Comparison of ENCODE assay signal across 8 cellular contexts in the genomic region with DNA sequence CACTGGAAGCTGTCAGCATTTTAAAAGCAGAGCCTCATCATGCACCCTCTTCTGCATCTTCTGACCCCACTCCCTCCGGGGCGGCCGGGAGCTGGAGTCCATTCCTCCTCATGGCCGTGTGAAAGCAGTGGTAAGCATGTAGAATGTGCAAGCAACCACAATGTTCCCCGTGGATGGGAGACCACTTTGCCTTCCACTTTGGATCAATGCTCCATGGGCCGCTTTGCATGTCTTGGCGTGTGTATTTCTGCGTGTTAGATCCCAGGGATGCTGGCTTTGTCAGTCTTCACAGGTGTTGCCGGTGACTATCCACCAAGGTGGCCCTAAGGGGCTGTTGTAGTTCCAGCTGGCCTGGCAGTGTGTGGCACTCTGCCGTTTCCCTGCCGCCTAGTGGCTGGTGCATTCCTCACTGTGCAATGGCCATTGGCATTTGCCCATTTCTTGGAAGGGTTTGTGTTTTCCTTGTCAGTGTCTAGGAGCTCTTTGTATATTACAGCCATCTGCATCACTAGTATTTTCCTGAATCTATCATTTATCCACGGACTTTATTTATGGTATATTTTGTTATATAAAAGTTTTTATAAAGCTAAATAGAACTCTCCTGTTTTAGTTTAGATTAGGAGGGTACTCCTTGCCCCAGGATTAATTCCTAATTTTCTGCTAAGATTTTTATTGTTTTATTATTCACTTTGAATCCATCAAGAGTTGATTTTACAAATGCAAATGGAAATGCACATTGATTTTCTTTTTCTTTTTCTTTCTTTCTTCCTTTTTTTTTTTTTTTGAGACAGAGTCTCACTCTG. TPM values are rescaled to one million over a fixed set of nuclear protein-coding genes. Genes with fewer than 3 reads are reported as not detected.
DNase-seq lines count a peak whose midpoint lies in the region; ATAC-seq and TF ChIP-seq lines count a peak whose summit lies in the region.

No MANE protein-coding gene starts in this region.

- no peaks in the 10 kb centered on the region for H4K20me1 ChIP-seq in osteoblast (ENCODE audit: insufficient read depth, low read length)

- no peaks in the 10 kb centered on the region for H3K36me3 ChIP-seq in endodermal cell (ENCODE audit: control insufficient read depth, insufficient read depth, low read length)
- no peaks in the 10 kb centered on the region for H3K36me3 ChIP-seq in osteoblast (ENCODE audit: insufficient read depth, low read length)

- DNase-seq in EH (ENCODE audit: low read depth) (peak; percentile 17), NCI-H510A treated with DMSO at 0.1 percent for 48 hours (lab: John Stamatoyannopoulos, UW) (peak; percentile 75), endodermal cell (no peak), osteoblast (ENCODE audit: insufficient read length, low spot score, missing footprints) (peak; percentile 90), UCSD-AML1 (lab: John Stamatoyannopoulos, UW; ENCODE audit: unreplicated experiment) (no peak), SKM-1 treated with dmso at 0.1 percent for 144 hours (lab: John Stamatoyannopoulos, UW; ENCODE audit: unreplicated experiment) (no peak)
- no peak for DNase-seq in activated T-helper 2 cell treated with anti-CD3 and anti-CD28 coated beads, Interferon-gamma antibody, Interleukin-2, Interleukin-4, amounts not matched to agents 10 μg/mL and 5 μg/mL and 100 μg/mL, durations not matched to agents 14 hours and 24 hours and 36 hours (ENCODE audit: low spot score)

- TF ChIP-seq CTCF in endodermal cell (conservative IDR thresholded peaks at IDR 0.05) (peak; percentile 69), osteoblast (IDR thresholded peaks at IDR 0.05; ENCODE audit: extremely low read depth, low read depth, low read length) (peak; percentile 66)

- H3K79me2 ChIP-seq in osteoblast (ENCODE audit: insufficient read depth, low read length): no peaks in the 10 kb centered on the region

- H2AFZ ChIP-seq in osteoblast (ENCODE audit: low read length): peak overlapping the region; percentile 75

- intact Hi-C loops in activated T-helper 2 cell treated with anti-CD3 and anti-CD28 coated beads, Interferon-gamma antibody, Interleukin-2, Interleukin-4, amounts not matched to agents 10 μg/mL and 5 μg/mL and 100 μg/mL, durations not matched to agents 14 hours and 24 hours and 36 hours (cut with micrococcal nuclease): no loop called here

- H3K36me3 Mint-ChIP-seq in endodermal cell (ENCODE audit: low read depth): no peaks in the 10 kb centered on the region
- no peaks in the 10 kb centered on the region for H3K36me3 Mint-ChIP-seq in activated T-helper 2 cell treated with anti-CD3 and anti-CD28 coated beads, Interferon-gamma antibody, Interleukin-2, Interleukin-4, amounts not matched to agents 10 μg/mL and 5 μg/mL and 100 μg/mL, durations not matched to agents 14 hours and 24 hours and 36 hours (ENCODE audit: low read depth)

- H3K9me3 ChIP-seq in endodermal cell (ENCODE audit: control insufficient read depth, low read length) (no peaks in the 10 kb centered on the region), osteoblast (ENCODE audit: low read depth, low read length) (no peaks in the 10 kb centered on the region)

- H3K4me3 ChIP-seq in endodermal cell (ENCODE audit: low read length) (no peak overlapping the region), osteoblast (ENCODE audit: insufficient read depth, low read length) (no peak overlapping the region)

- no peak for ATAC-seq in HG02884 (IDR thresholded peaks at IDR 0.05; ENCODE audit: unreplicated experiment)

- no peak overlapping the region for H3K9ac ChIP-seq in endodermal cell (ENCODE audit: extremely low read depth, low read length, poor library complexity, severe bottlenecking)

- H3K4me1 Mint-ChIP-seq in endodermal cell: peaks cover 7% of the 10 kb centered on the region
- no peaks in the 10 kb centered on the region for H3K4me1 Mint-ChIP-seq in activated T-helper 2 cell treated with anti-CD3 and anti-CD28 coated beads, Interferon-gamma antibody, Interleukin-2, Interleukin-4, amounts not matched to agents 10 μg/mL and 5 μg/mL and 100 μg/mL, durations not matched to agents 14 hours and 24 hours and 36 hours (ENCODE audit: low read depth)

- H3K4me2 ChIP-seq in osteoblast (ENCODE audit: insufficient read depth, low read length): peak overlapping the region; percentile 37

- no peaks in the 10 kb centered on the region for H3K9me3 Mint-ChIP-seq in endodermal cell
- no peaks in the 10 kb centered on the region for H3K9me3 Mint-ChIP-seq in activated T-helper 2 cell treated with anti-CD3 and anti-CD28 coated beads, Interferon-gamma antibody, Interleukin-2, Interleukin-4, amounts not matched to agents 10 μg/mL and 5 μg/mL and 100 μg/mL, durations not matched to agents 14 hours and 24 hours and 36 hours

- no peak overlapping the region for H3K4me3 Mint-ChIP-seq in endodermal cell
- H3K4me3 Mint-ChIP-seq in activated T-helper 2 cell treated with anti-CD3 and anti-CD28 coated beads, Interferon-gamma antibody, Interleukin-2, Interleukin-4, amounts not matched to agents 10 μg/mL and 5 μg/mL and 100 μg/mL, durations not matched to agents 14 hours and 24 hours and 36 hours (ENCODE audit: low read depth): no peak overlapping the region

- H3K27me3 Mint-ChIP-seq in endodermal cell (ENCODE audit: insufficient read depth): peaks cover 4% of the 10 kb centered on the region
- peaks cover 4% of the 10 kb centered on the region for H3K27me3 Mint-ChIP-seq in activated T-helper 2 cell treated with anti-CD3 and anti-CD28 coated beads, Interferon-gamma antibody, Interleukin-2, Interleukin-4, amounts not matched to agents 10 μg/mL and 5 μg/mL and 100 μg/mL, durations not matched to agents 14 hours and 24 hours and 36 hours (ENCODE audit: low read depth)

- H3K4me1 ChIP-seq in endodermal cell (ENCODE audit: control insufficient read depth, insufficient read depth, low read length) (no peaks in the 10 kb centered on the region), osteoblast (ENCODE audit: insufficient read depth, low read length) (peaks cover 18% of the 10 kb centered on the region)

- H3K27ac ChIP-seq in endodermal cell (ENCODE audit: low read depth, low read length) (no peak overlapping the region), osteoblast (ENCODE audit: low read depth, low read length) (peak overlapping the region; percentile 96)

- no peak overlapping the region for H3K27ac Mint-ChIP-seq in endodermal cell
- H3K27ac Mint-ChIP-seq in activated T-helper 2 cell treated with anti-CD3 and anti-CD28 coated beads, Interferon-gamma antibody, Interleukin-2, Interleukin-4, amounts not matched to agents 10 μg/mL and 5 μg/mL and 100 μg/mL, durations not matched to agents 14 hours and 24 hours and 36 hours: no peak overlapping the region

- 92 to 93% methylated on average over 8 to 11 of the region's 12 CpGs for WGBS in endodermal cell (ENCODE audit: insufficient coverage in 1 of 2, insufficient read length in 1 of 2), 2 experiments

- H3K27me3 ChIP-seq in endodermal cell (ENCODE audit: control insufficient read depth, insufficient read depth, low read length, poor library complexity, severe bottlenecking) (no peaks in the 10 kb centered on the region), osteoblast (ENCODE audit: insufficient read depth, low read length) (no peaks in the 10 kb centered on the region)

RNA-seq across cellular contexts. Expression of a gene that starts 5.8 kb away (rescaled TPM):
- total RNA-seq in endodermal cell (under 1 TPM; 0.42 to 0.44 TPM), osteoblast (under 0.01 TPM in 1 of 2 replicates, not detected in the other)
- 0.14 TPM for polyA plus RNA-seq in endodermal cell (2013, experiment 1 of 2)
- 0.79 TPM for polyA plus RNA-seq in endodermal cell (2013, experiment 2 of 2)
- not detected in 2 replicates for total RNA-seq in activated T-helper 2 cell treated with anti-CD3 and anti-CD28 coated beads, Interferon-gamma antibody, Interleukin-2, Interleukin-4, amounts not matched to agents 10 μg/mL and 5 μg/mL and 100 μg/mL, durations not matched to agents 14 hours and 24 hours and 36 hours

RNA-seq across cellular contexts. Expression of a gene that starts 37.5 kb away (rescaled TPM):
- not detected for total RNA-seq in endodermal cell
- polyA plus RNA-seq in endodermal cell (2013, experiment 1 of 2): not detected
- polyA plus RNA-seq in endodermal cell (2013, experiment 2 of 2): not detected
- total RNA-seq in osteoblast: not detected in 2 replicates
- total RNA-seq in activated T-helper 2 cell treated with anti-CD3 and anti-CD28 coated beads, Interferon-gamma antibody, Interleukin-2, Interleukin-4, amounts not matched to agents 10 μg/mL and 5 μg/mL and 100 μg/mL, durations not matched to agents 14 hours and 24 hours and 36 hours: not detected in 2 replicates

Comparison
In these comparisons a context has a peak if more than half of its experiments do, and no peak if none do; other contexts are left out.
1. DNase-seq: peak in EH (single experiment), NCI-H510A treated with DMSO at 0.1 percent for 48 hours (single experiment) and osteoblast (single experiment); none in endodermal cell (single experiment), UCSD-AML1 (single experiment), SKM-1 treated with dmso at 0.1 percent for 144 hours (single experiment) and activated T-helper 2 cell treated with anti-CD3 and anti-CD28 coated beads, Interferon-gamma antibody, Interleukin-2, Interleukin-4, amounts not matched to agents 10 μg/mL and 5 μg/mL and 100 μg/mL, durations not matched to agents 14 hours and 24 hours and 36 hours (single experiment).